In genomic region chr20:36367907-36368306, GRCh38 we compare ENCODE assay signal across 1 cellular context.
TF ChIP-seq lines count a peak whose summit lies in the region.

No MANE protein-coding gene starts in this region.

TF ChIP-seq in GM23338, 12 proteins besides CTCF, POLR2A, EP300 and RAD21 (continued from another document):
- no peak for TF ChIP-seq ZNF462 (CRISPR knock-in tag; IDR thresholded peaks at IDR 0.05)
- no peak for TF ChIP-seq ZNF114 (CRISPR knock-in tag; IDR thresholded peaks at IDR 0.05)
